Comparison of ENCODE assay signal across 8 cellular contexts in genomic region chr6:135440087-135440792, GRCh38. TPM values are rescaled to one million over a fixed set of nuclear protein-coding genes. Genes with fewer than 3 reads are reported as not detected.
DNase-seq lines count a peak whose midpoint lies in the region; ATAC-seq and TF ChIP-seq lines count a peak whose summit lies in the region.

No MANE protein-coding gene starts in this region.

- H3K27ac ChIP-seq in BLaER1, result no peak overlapping the region
- peak overlapping the region in 1 of 5 donors; percentile 6 for H3K27ac ChIP-seq in stomach

- peaks cover 33% of the 10 kb centered on the region for H3K4me1 Mint-ChIP-seq in activated T-helper 2 cell treated with anti-CD3 and anti-CD28 coated beads, Interferon-gamma antibody, Interleukin-2, Interleukin-4, amounts not matched to agents 10 μg/mL and 5 μg/mL and 100 μg/mL, durations not matched to agents 14 hours and 24 hours and 36 hours (ENCODE audit: low read depth)

- peak overlapping the region; percentile 7; the same call in 1 of the 2 replicates for H3K9ac ChIP-seq in BLaER1

- H3K27ac Mint-ChIP-seq in activated T-helper 2 cell treated with anti-CD3 and anti-CD28 coated beads, Interferon-gamma antibody, Interleukin-2, Interleukin-4, amounts not matched to agents 10 μg/mL and 5 μg/mL and 100 μg/mL, durations not matched to agents 14 hours and 24 hours and 36 hours, result peak overlapping the region; percentile 75

- no peaks in the 10 kb centered on the region for H4K20me1 ChIP-seq in BLaER1

- DNase-seq in activated T-helper 2 cell treated with anti-CD3 and anti-CD28 coated beads, Interferon-gamma antibody, Interleukin-2, Interleukin-4, amounts not matched to agents 10 μg/mL and 5 μg/mL and 100 μg/mL, durations not matched to agents 14 hours and 24 hours and 36 hours (ENCODE audit: low spot score), result no peak
- DNase-seq in stomach, result no peak
- no peak for DNase-seq in NCI-H226
- DNase-seq in NCI-H187 (lab: John Stamatoyannopoulos, UW), result no peak
- DNase-seq in epidermal melanocyte (ENCODE audit: insufficient read length, low spot score), result no peak

- ATAC-seq in GM19023 (IDR thresholded peaks at IDR 0.05; ENCODE audit: unreplicated experiment) (peak; percentile 77), HG03139 (IDR thresholded peaks at IDR 0.05; ENCODE audit: unreplicated experiment) (peak; percentile 50)

- no peak for TF ChIP-seq POLR2A in stomach (IDR thresholded peaks at IDR 0.05)

- H3K36me3 Mint-ChIP-seq in activated T-helper 2 cell treated with anti-CD3 and anti-CD28 coated beads, Interferon-gamma antibody, Interleukin-2, Interleukin-4, amounts not matched to agents 10 μg/mL and 5 μg/mL and 100 μg/mL, durations not matched to agents 14 hours and 24 hours and 36 hours (ENCODE audit: low read depth), result peaks cover 63% of the 10 kb centered on the region

- H3K4me2 ChIP-seq in BLaER1, result peak overlapping the region; percentile 69

- no peak for TF ChIP-seq CTCF in stomach (IDR thresholded peaks at IDR 0.05)

- H3K9me3 Mint-ChIP-seq in activated T-helper 2 cell treated with anti-CD3 and anti-CD28 coated beads, Interferon-gamma antibody, Interleukin-2, Interleukin-4, amounts not matched to agents 10 μg/mL and 5 μg/mL and 100 μg/mL, durations not matched to agents 14 hours and 24 hours and 36 hours, result no peaks in the 10 kb centered on the region

- intact Hi-C loops in activated T-helper 2 cell treated with anti-CD3 and anti-CD28 coated beads, Interferon-gamma antibody, Interleukin-2, Interleukin-4, amounts not matched to agents 10 μg/mL and 5 μg/mL and 100 μg/mL, durations not matched to agents 14 hours and 24 hours and 36 hours (cut with micrococcal nuclease), result no loop called here
- intact Hi-C loops in stomach (cut with DNase I; ENCODE audit: low total_unique reads), result no loop called here

- H3K9me3 ChIP-seq in BLaER1, result no peaks in the 10 kb centered on the region
- no peaks in the 10 kb centered on the region for H3K9me3 ChIP-seq in stomach

- no peak for TF ChIP-seq EP300 in stomach (IDR thresholded peaks at IDR 0.05)

- WGBS in stomach, 5 donors, result 62 to 77% (median 72%) methylated on average over 8 of the region's 8 CpGs

- H3K36me3 ChIP-seq in BLaER1 (peaks cover 23% of the 10 kb centered on the region), stomach (peaks cover under 1 to 78% (median 54%) of the 10 kb centered on the region in 4 donors)

- H3K27me3 Mint-ChIP-seq in activated T-helper 2 cell treated with anti-CD3 and anti-CD28 coated beads, Interferon-gamma antibody, Interleukin-2, Interleukin-4, amounts not matched to agents 10 μg/mL and 5 μg/mL and 100 μg/mL, durations not matched to agents 14 hours and 24 hours and 36 hours (ENCODE audit: low read depth), result no peaks in the 10 kb centered on the region

- peak overlapping the region; percentile 37 for H3K4me3 Mint-ChIP-seq in activated T-helper 2 cell treated with anti-CD3 and anti-CD28 coated beads, Interferon-gamma antibody, Interleukin-2, Interleukin-4, amounts not matched to agents 10 μg/mL and 5 μg/mL and 100 μg/mL, durations not matched to agents 14 hours and 24 hours and 36 hours (ENCODE audit: low read depth)

- H3K4me1 ChIP-seq in BLaER1 (peaks cover 20% of the 10 kb centered on the region), stomach (peaks cover 0 to 17% (median 3%) of the 10 kb centered on the region in 4 donors)

- no peak overlapping the region for H3K4me3 ChIP-seq in BLaER1
- no peak overlapping the region for H3K4me3 ChIP-seq in stomach

- no peaks in the 10 kb centered on the region for H3K27me3 ChIP-seq in BLaER1
- no peaks in the 10 kb centered on the region for H3K27me3 ChIP-seq in stomach

RNA-seq across cellular contexts. Expression of gene AHI1, which starts 57.3 kb away (rescaled TPM):
- 201 and 203 TPM in 2 replicates for total RNA-seq in activated T-helper 2 cell treated with anti-CD3 and anti-CD28 coated beads, Interferon-gamma antibody, Interleukin-2, Interleukin-4, amounts not matched to agents 10 μg/mL and 5 μg/mL and 100 μg/mL, durations not matched to agents 14 hours and 24 hours and 36 hours
- 10 to 100 TPM; 36.5 to 89.9 (median 71.3) TPM for total RNA-seq in stomach
- 10 to 100 TPM in 1 of 3 donors, 1 to 10 TPM in 2; 3.7 to 10.3 (median 5.2) TPM for polyA plus RNA-seq in stomach
